ENCODE assay signal across 26 cellular contexts in the genomic region with DNA sequence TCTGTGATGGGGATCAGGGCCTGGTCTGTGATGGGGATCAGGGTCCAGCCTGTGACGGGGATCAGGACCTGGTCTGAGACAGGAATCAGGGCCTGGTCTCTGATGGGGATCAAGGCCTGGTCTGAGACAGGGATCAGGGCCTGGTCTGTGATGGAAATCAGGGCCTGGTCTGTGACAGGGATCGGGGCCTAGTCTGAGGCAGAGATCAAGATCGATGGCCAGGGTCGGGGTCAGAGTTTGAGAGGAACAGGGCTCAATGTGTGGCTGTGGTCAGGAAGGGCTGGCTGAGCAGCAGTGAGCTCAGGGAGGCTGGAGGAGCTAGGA. TPM values are rescaled to one million over a fixed set of nuclear protein-coding genes. Genes with fewer than 3 reads are reported as not detected.
DNase-seq lines count a peak whose midpoint lies in the region; ATAC-seq, FAIRE-seq and TF ChIP-seq lines count a peak whose summit lies in the region.
"Had no signal": no experiment of that assay in that cellular context is flagged by ENCODE, and none has a peak within 500 bp of the region (broad histone marks: within the 10 kb centered on the region; RNA-seq: fewer than 3 reads in every experiment).

No MANE protein-coding gene starts in this region.

- CTCF ChIA-PET in activated CD4-positive, alpha-beta memory T cell treated with anti-CD3 and anti-CD28 coated beads for 36 hours (lab: Charles Lee), result no interaction called here
- CTCF ChIA-PET in activated CD4-positive, alpha-beta memory T cell treated with anti-CD3 and anti-CD28 coated beads, Interleukin-2, amount 10 ng/mL, durations not matched to agents 7 days and 5 days (lab: Charles Lee), result no interaction called here
- CTCF ChIA-PET in A549 (lab: Yijun Ruan, JAX), result interaction anchor here (0.9 to 2.1 kb wide), 4 partner anchors 9 to 30 kb away, joined by 3 to 8 read pairs (median 4); no protein-coding TSS in a partner anchor

- no peaks in the 10 kb centered on the region for H3K9me3 Mint-ChIP-seq in activated CD4-positive, alpha-beta memory T cell treated with anti-CD3 and anti-CD28 coated beads for 36 hours
- H3K9me3 Mint-ChIP-seq in activated CD4-positive, alpha-beta memory T cell treated with anti-CD3 and anti-CD28 coated beads, Interleukin-2, amount 10 ng/mL, durations not matched to agents 7 days and 5 days, result no peaks in the 10 kb centered on the region
- H3K9me3 Mint-ChIP-seq in central memory CD8-positive, alpha-beta T cell, result no peaks in the 10 kb centered on the region
- H3K9me3 Mint-ChIP-seq: HFFc6 had no signal

- POLR2A ChIA-PET in activated CD4-positive, alpha-beta memory T cell treated with anti-CD3 and anti-CD28 coated beads for 36 hours (lab: Charles Lee), result no interaction called here
- POLR2A ChIA-PET in activated CD4-positive, alpha-beta memory T cell treated with anti-CD3 and anti-CD28 coated beads, Interleukin-2, amount 10 ng/mL, durations not matched to agents 7 days and 5 days (lab: Charles Lee), result no interaction called here
- POLR2A ChIA-PET in A549 (lab: Yijun Ruan, JAX), result no interaction called here

- H3K36me3 Mint-ChIP-seq in activated CD4-positive, alpha-beta memory T cell treated with anti-CD3 and anti-CD28 coated beads for 36 hours, result no peaks in the 10 kb centered on the region
- no peaks in the 10 kb centered on the region for H3K36me3 Mint-ChIP-seq in activated CD4-positive, alpha-beta memory T cell treated with anti-CD3 and anti-CD28 coated beads, Interleukin-2, amount 10 ng/mL, durations not matched to agents 7 days and 5 days (ENCODE audit: low read depth)
- H3K36me3 Mint-ChIP-seq in T-helper 17 cell (ENCODE audit: low read depth), result no peaks in the 10 kb centered on the region
- H3K36me3 Mint-ChIP-seq in central memory CD8-positive, alpha-beta T cell (ENCODE audit: insufficient read depth), result no peaks in the 10 kb centered on the region

- H3K4me1 ChIP-seq in A549 (no peaks in the 10 kb centered on the region), vagina (no peaks in the 10 kb centered on the region)
- H3K4me1 ChIP-seq: BE2C, SJSA1 had no signal

- no peak for FAIRE-seq in A549 (lab: Jason Lieb, UNC)
- FAIRE-seq: GM12892, GM19239 had no signal

- TF ChIP-seq POLR2A in A549 (IDR thresholded peaks at IDR 0.05; ENCODE audit: low read length) (no peak), lower leg skin (IDR thresholded peaks at IDR 0.05) (no peak), vagina (IDR thresholded peaks at IDR 0.05) (no peak)

- H3K4me3 Mint-ChIP-seq in activated CD4-positive, alpha-beta memory T cell treated with anti-CD3 and anti-CD28 coated beads for 36 hours, result no peak overlapping the region
- no peak overlapping the region for H3K4me3 Mint-ChIP-seq in activated CD4-positive, alpha-beta memory T cell treated with anti-CD3 and anti-CD28 coated beads, Interleukin-2, amount 10 ng/mL, durations not matched to agents 7 days and 5 days
- H3K4me3 Mint-ChIP-seq in T-helper 17 cell, result no peak overlapping the region
- no peak overlapping the region for H3K4me3 Mint-ChIP-seq in central memory CD8-positive, alpha-beta T cell
- H3K4me3 Mint-ChIP-seq: HFFc6 had no signal

- no peak for TF ChIP-seq RAD21 in A549 (conservative IDR thresholded peaks at IDR 0.05 in 1 of 2, IDR thresholded peaks at IDR 0.05 in 1 of 2)

- DNase-seq in activated CD4-positive, alpha-beta memory T cell treated with anti-CD3 and anti-CD28 coated beads for 36 hours, result no peak
- no peak for DNase-seq in activated CD4-positive, alpha-beta memory T cell treated with anti-CD3 and anti-CD28 coated beads, Interleukin-2, amount 10 ng/mL, durations not matched to agents 7 days and 5 days
- no peak for DNase-seq in A549 (ENCODE audit: low read depth in 1 of 2, low spot score in 1 of 2)
- DNase-seq in T-helper 17 cell, result no peak
- DNase-seq in central memory CD8-positive, alpha-beta T cell (ENCODE audit: low spot score in 2 of 2), result no peak
- no peak for DNase-seq in lower leg skin (ENCODE audit: low spot score in 2 of 2)
- DNase-seq in vagina (ENCODE audit: extremely low spot score in 2 of 2), result no peak
- DNase-seq: ACHN, BE2C, Calu3, DMS153, DND-41, H9, HFFc6, NCI-H1048, NCI-H1417 treated with DMSO at 0.1 percent for 48 hours, NCI-H1694 treated with DMSO at 0.1 percent for 48 hours, NCI-H2081, NCI-H2227 treated with DMSO at 0.1 percent for 48 hours, NCI-H526 treated with DMSO at 0.1 percent for 48 hours had no signal

- H3K36me3 ChIP-seq in vagina, result no peaks in the 10 kb centered on the region
- H3K36me3 ChIP-seq: BE2C, SJSA1 had no signal

- H3K27ac ChIP-seq in A549 (no peak overlapping the region), vagina (no peak overlapping the region)
- H3K27ac ChIP-seq: 22Rv1, HL-60, SJSA1 had no signal

- H3K27ac Mint-ChIP-seq in activated CD4-positive, alpha-beta memory T cell treated with anti-CD3 and anti-CD28 coated beads for 36 hours, result peak overlapping the region; percentile 6
- H3K27ac Mint-ChIP-seq in activated CD4-positive, alpha-beta memory T cell treated with anti-CD3 and anti-CD28 coated beads, Interleukin-2, amount 10 ng/mL, durations not matched to agents 7 days and 5 days, result no peak overlapping the region
- peak overlapping the region; percentile 34 for H3K27ac Mint-ChIP-seq in T-helper 17 cell
- peak overlapping the region; percentile 37 for H3K27ac Mint-ChIP-seq in central memory CD8-positive, alpha-beta T cell (ENCODE audit: low read depth)
- H3K27ac Mint-ChIP-seq: HFFc6 had no signal

- no peak for TF ChIP-seq EP300 in A549 (IDR thresholded peaks at IDR 0.05)

- H3K27me3 ChIP-seq in vagina, result no peaks in the 10 kb centered on the region
- H3K27me3 ChIP-seq: BE2C had no signal

- H3K9me3 ChIP-seq in A549 (no peaks in the 10 kb centered on the region), T-helper 17 cell (ENCODE audit: control insufficient read depth, low read length, poor library complexity, severe bottlenecking) (no peaks in the 10 kb centered on the region), vagina (no peaks in the 10 kb centered on the region)
- H3K9me3 ChIP-seq: BE2C, SJSA1 had no signal

- TF ChIP-seq CTCF in A549 (IDR thresholded peaks at IDR 0.05) (no peak), lower leg skin (IDR thresholded peaks at IDR 0.05) (no peak), vagina (IDR thresholded peaks at IDR 0.05) (no peak)

- no peak overlapping the region for H3K4me2 ChIP-seq in A549

- H3K4me3 ChIP-seq in A549, result no peak overlapping the region
- no peak overlapping the region for H3K4me3 ChIP-seq in lower leg skin (ENCODE audit: low read depth, poor library complexity, severe bottlenecking)
- no peak overlapping the region for H3K4me3 ChIP-seq in vagina
- H3K4me3 ChIP-seq: SJSA1 had no signal

- 73% methylated on average over 4 of the region's 4 CpGs for WGBS in A549 (ENCODE audit: missing lambda C conversion rate)
- 83 to 87% methylated on average over 4 of the region's 4 CpGs for WGBS in lower leg skin, 2 donors

- intact Hi-C loops in activated CD4-positive, alpha-beta memory T cell treated with anti-CD3 and anti-CD28 coated beads for 36 hours (cut with micrococcal nuclease), result no loop called here
- intact Hi-C loops in lower leg skin (cut with DNase I; ENCODE audit: low total_unique reads), result no loop called here
- intact Hi-C loops in vagina (cut with DNase I), result no loop called here

- peaks cover 11% of the 10 kb centered on the region for H3K27me3 Mint-ChIP-seq in activated CD4-positive, alpha-beta memory T cell treated with anti-CD3 and anti-CD28 coated beads for 36 hours
- H3K27me3 Mint-ChIP-seq in activated CD4-positive, alpha-beta memory T cell treated with anti-CD3 and anti-CD28 coated beads, Interleukin-2, amount 10 ng/mL, durations not matched to agents 7 days and 5 days, result peaks cover 2% of the 10 kb centered on the region
- peaks cover 18% of the 10 kb centered on the region for H3K27me3 Mint-ChIP-seq in T-helper 17 cell
- H3K27me3 Mint-ChIP-seq in central memory CD8-positive, alpha-beta T cell, result peaks cover 22% of the 10 kb centered on the region

- ATAC-seq in A549, result peak; percentile 18 to 33; a peak in 4 of 6 replicates
- no peak for ATAC-seq in T-helper 17 cell
- ATAC-seq in central memory CD8-positive, alpha-beta T cell (replicated peaks; ENCODE audit: extremely low read depth, poor library complexity, severe bottlenecking), result no peak
- ATAC-seq in HG02884 (IDR thresholded peaks at IDR 0.05; ENCODE audit: unreplicated experiment), result no peak

- no peaks in the 10 kb centered on the region for H3K4me1 Mint-ChIP-seq in activated CD4-positive, alpha-beta memory T cell treated with anti-CD3 and anti-CD28 coated beads for 36 hours (ENCODE audit: low read depth)
- H3K4me1 Mint-ChIP-seq in activated CD4-positive, alpha-beta memory T cell treated with anti-CD3 and anti-CD28 coated beads, Interleukin-2, amount 10 ng/mL, durations not matched to agents 7 days and 5 days, result no peaks in the 10 kb centered on the region
- no peaks in the 10 kb centered on the region for H3K4me1 Mint-ChIP-seq in T-helper 17 cell
- no peaks in the 10 kb centered on the region for H3K4me1 Mint-ChIP-seq in central memory CD8-positive, alpha-beta T cell

RNA-seq across cellular contexts. Expression of a gene that starts 33.8 kb away (rescaled TPM):
- 10 to 100 TPM; 28.0 to 28.4 TPM for total RNA-seq in activated CD4-positive, alpha-beta memory T cell treated with anti-CD3 and anti-CD28 coated beads for 36 hours
- 10 to 100 TPM; 47.0 to 49.0 TPM for total RNA-seq in activated CD4-positive, alpha-beta memory T cell treated with anti-CD3 and anti-CD28 coated beads, Interleukin-2, amount 10 ng/mL, durations not matched to agents 7 days and 5 days
- polyA plus RNA-seq in A549 (2011; rRNA removed) (13.0 and 15.3 TPM in 2 replicates), A549 (2017; fragmentation: RNase III; extraction: RNeasy Plus Mini Kit Qiagen cat#74134 plus additional on column Dnase treatment) (31.4 to 35.2 TPM (median 34.0 TPM) in 3 replicates)
- 19.7 and 31.3 TPM in 2 replicates for polyA plus RNA-seq in A549 (2012; cell fraction: cytosol; rRNA removed)
- 34.7 and 47.6 TPM in 2 replicates for polyA plus RNA-seq in A549 (2012; cell fraction: nucleus; rRNA removed)
- 16.1 and 19.3 TPM in 2 replicates for polyA minus RNA-seq in A549 (2011; rRNA and poly(A)+ RNA removed)
- total RNA-seq in T-helper 17 cell (10 to 100 TPM; 17.9 to 21.8 TPM), lower leg skin (10 to 100 TPM; 52.3 to 62.9 (median 55.1) TPM), vagina (25.0 TPM)

RNA-seq across cellular contexts. Expression of a gene that starts 52.4 kb away (rescaled TPM):
- total RNA-seq in activated CD4-positive, alpha-beta memory T cell treated with anti-CD3 and anti-CD28 coated beads for 36 hours, result not detected
- under 1 TPM in 1 of 2 experiments, not detected in 1; 0.08 TPM for total RNA-seq in activated CD4-positive, alpha-beta memory T cell treated with anti-CD3 and anti-CD28 coated beads, Interleukin-2, amount 10 ng/mL, durations not matched to agents 7 days and 5 days
- polyA plus RNA-seq in A549 (2011; rRNA removed) (0.03 and 0.04 TPM in 2 replicates), A549 (2017; fragmentation: RNase III; extraction: RNeasy Plus Mini Kit Qiagen cat#74134 plus additional on column Dnase treatment) (0.03 to 0.04 TPM in 2 of 3 replicates, not detected in the other)
- 0.03 TPM in 1 of 2 replicates, not detected in the other for polyA plus RNA-seq in A549 (2012; cell fraction: cytosol; rRNA removed)
- polyA plus RNA-seq in A549 (2012; cell fraction: nucleus; rRNA removed), result 0.04 and 0.10 TPM in 2 replicates
- polyA minus RNA-seq in A549 (2011; rRNA and poly(A)+ RNA removed), result not detected in 2 replicates
- total RNA-seq in T-helper 17 cell (under 1 TPM; 0.10 to 0.18 TPM), lower leg skin (under 1 TPM in 1 of 4 donors, not detected in 3; 0.42 TPM), vagina (not detected)
- total RNA-seq: Calu3, H9, HFFc6, SJSA1 had no signal

RNA-seq across cellular contexts. Expression of a gene that starts 57.4 kb away (rescaled TPM):
- total RNA-seq in activated CD4-positive, alpha-beta memory T cell treated with anti-CD3 and anti-CD28 coated beads for 36 hours, result 1 to 10 TPM; 8.1 to 8.5 TPM
- 1 to 10 TPM; 8.1 to 8.7 TPM for total RNA-seq in activated CD4-positive, alpha-beta memory T cell treated with anti-CD3 and anti-CD28 coated beads, Interleukin-2, amount 10 ng/mL, durations not matched to agents 7 days and 5 days
- 12.7 and 16.1 TPM in 2 replicates for polyA plus RNA-seq in A549 (2011; rRNA removed)
- 24.7 and 31.7 TPM in 2 replicates for polyA plus RNA-seq in A549 (2012; cell fraction: cytosol; rRNA removed)
- 60.5 and 64.5 TPM in 2 replicates for polyA plus RNA-seq in A549 (2012; cell fraction: nucleus; rRNA removed)
- polyA plus RNA-seq in A549 (2017; fragmentation: RNase III; extraction: RNeasy Plus Mini Kit Qiagen cat#74134 plus additional on column Dnase treatment), result 28.4 to 29.5 TPM (median 29.2 TPM) in 3 replicates
- 16.6 and 18.9 TPM in 2 replicates for polyA minus RNA-seq in A549 (2011; rRNA and poly(A)+ RNA removed)
- 1 to 10 TPM; 5.8 to 5.9 TPM for total RNA-seq in T-helper 17 cell
- 10 to 100 TPM in 3 of 4 donors, 1 to 10 TPM in 1; 9.1 to 17.3 (median 13.4) TPM for total RNA-seq in lower leg skin
- 21.1 TPM for total RNA-seq in vagina

Comparison
In these comparisons a context has a peak if more than half of its experiments do, and no peak if none do; other contexts are left out.
1. ATAC-seq: peak in A549 (2 of 2); none in T-helper 17 cell (single experiment), central memory CD8-positive, alpha-beta T cell (single experiment) and HG02884 (single experiment).